18 cellular contexts compared by ENCODE assay signal in the genomic region with DNA sequence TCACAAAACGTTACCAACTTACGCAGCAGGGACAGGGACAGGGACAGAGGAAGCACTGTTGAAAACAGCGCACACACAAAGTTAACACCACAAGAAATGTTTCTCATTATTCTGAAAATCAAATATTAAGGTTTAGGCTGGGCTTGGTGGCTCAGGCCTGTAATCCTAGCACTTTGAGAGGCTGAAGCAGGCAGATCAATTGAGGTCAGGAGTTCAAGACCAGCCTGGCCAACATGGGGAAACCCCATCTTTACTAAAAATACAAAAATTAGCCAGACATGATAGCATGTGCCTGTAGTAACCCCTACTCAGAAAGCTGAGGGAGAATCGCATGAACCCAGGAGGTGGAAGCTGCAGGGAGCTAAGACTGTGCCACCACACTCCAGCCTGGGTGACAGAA. TPM values are rescaled to one million over a fixed set of nuclear protein-coding genes. Genes with fewer than 3 reads are reported as not detected.
DNase-seq lines count a peak whose midpoint lies in the region; ATAC-seq and TF ChIP-seq lines count a peak whose summit lies in the region.
"Had no signal": no experiment of that assay in that cellular context is flagged by ENCODE, and none has a peak within 500 bp of the region (broad histone marks: within the 10 kb centered on the region; RNA-seq: fewer than 3 reads in every experiment).

No MANE protein-coding gene starts in this region.

- H3K36me3 Mint-ChIP-seq in activated CD8-positive, alpha-beta memory T cell treated with anti-CD3 and anti-CD28 coated beads, Interleukin-2, amount 10 ng/mL, durations not matched to agents 7 days and 5 days, result peaks cover 14% of the 10 kb centered on the region
- peaks cover 82% of the 10 kb centered on the region for H3K36me3 Mint-ChIP-seq in effector memory CD8-positive, alpha-beta T cell (ENCODE audit: insufficient read depth)
- H3K36me3 Mint-ChIP-seq in mesothelial cell of epicardium, result no peaks in the 10 kb centered on the region

- WGBS in thymus, result 92% methylated on average over 4 of the region's 4 CpGs

- peak overlapping the region; percentile 81 for H3K27ac Mint-ChIP-seq in activated CD8-positive, alpha-beta memory T cell treated with anti-CD3 and anti-CD28 coated beads, Interleukin-2, amount 10 ng/mL, durations not matched to agents 7 days and 5 days
- peak overlapping the region; percentile 94 to 97 for H3K27ac Mint-ChIP-seq in effector memory CD8-positive, alpha-beta T cell
- H3K27ac Mint-ChIP-seq in mesothelial cell of epicardium, result no peak overlapping the region
- H3K27ac Mint-ChIP-seq: HFFc6 had no signal

- H3K27ac ChIP-seq in thymus (ENCODE audit: low read depth), result peak overlapping the region; percentile 31
- H3K27ac ChIP-seq: A549, parathyroid adenoma had no signal

- no peak overlapping the region for H3K4me3 ChIP-seq in thymus (ENCODE audit: low read length)
- H3K4me3 ChIP-seq in BE2C (ENCODE audit: low read depth, low read length), result no peak overlapping the region
- H3K4me3 ChIP-seq: A549, mucosa of descending colon, smooth muscle cell had no signal

- peaks cover 55% of the 10 kb centered on the region for H3K4me1 Mint-ChIP-seq in activated CD8-positive, alpha-beta memory T cell treated with anti-CD3 and anti-CD28 coated beads, Interleukin-2, amount 10 ng/mL, durations not matched to agents 7 days and 5 days
- peaks cover 40 to 44% of the 10 kb centered on the region in 2 donors for H3K4me1 Mint-ChIP-seq in effector memory CD8-positive, alpha-beta T cell (ENCODE audit: low read depth in 2 of 2)
- H3K4me1 Mint-ChIP-seq in mesothelial cell of epicardium, result peaks cover 38% of the 10 kb centered on the region

- no peak for DNase-seq in activated CD8-positive, alpha-beta memory T cell treated with anti-CD3 and anti-CD28 coated beads, Interleukin-2, amount 10 ng/mL, durations not matched to agents 7 days and 5 days
- no peak for DNase-seq in activated CD8-positive, alpha-beta memory T cell treated with anti-CD3 and anti-CD28 coated beads for 24 hours
- peak; percentile 16 for DNase-seq in T-helper 22 cell (ENCODE audit: low read depth)
- DNase-seq in effector memory CD8-positive, alpha-beta T cell, result no peak
- no peak for DNase-seq in mesothelial cell of epicardium (ENCODE audit: low spot score in 2 of 2, unreplicated experiment in 2 of 2)
- no peak for DNase-seq in BE2C
- DNase-seq in NCI-H1092 (lab: John Stamatoyannopoulos, UW), result no peak
- DNase-seq: activated CD8-positive, alpha-beta memory T cell treated with anti-CD3 and anti-CD28 coated beads, Interleukin-2, amount 50 U/mL, for 4 hours; COR-L47; cortex of kidney; glutamatergic neuron; HFFc6; NCI-H1436 treated with DMSO at 0.1 percent for 48 hours had no signal

- H3K9me3 ChIP-seq in thymus (ENCODE audit: control insufficient read depth) (no peaks in the 10 kb centered on the region), BE2C (no peaks in the 10 kb centered on the region)
- H3K9me3 ChIP-seq: A549, mucosa of descending colon had no signal

- TF ChIP-seq CTCF in mesothelial cell of epicardium (IDR thresholded peaks at IDR 0.05; ENCODE audit: unreplicated experiment) (no peak), BE2C (IDR thresholded peaks at IDR 0.05; ENCODE audit: low read depth, low read length) (no peak)

- H3K27me3 ChIP-seq in thymus (ENCODE audit: control insufficient read depth, insufficient read depth) (no peaks in the 10 kb centered on the region), BE2C (no peaks in the 10 kb centered on the region)

- H3K27me3 Mint-ChIP-seq in activated CD8-positive, alpha-beta memory T cell treated with anti-CD3 and anti-CD28 coated beads, Interleukin-2, amount 10 ng/mL, durations not matched to agents 7 days and 5 days, result no peaks in the 10 kb centered on the region
- H3K27me3 Mint-ChIP-seq in effector memory CD8-positive, alpha-beta T cell, result no peaks in the 10 kb centered on the region
- no peaks in the 10 kb centered on the region for H3K27me3 Mint-ChIP-seq in mesothelial cell of epicardium (ENCODE audit: low read depth)

- no peaks in the 10 kb centered on the region for H3K36me3 ChIP-seq in thymus (ENCODE audit: control insufficient read depth, insufficient read depth)
- H3K36me3 ChIP-seq in BE2C, result no peaks in the 10 kb centered on the region; the same call in 1 of the 2 replicates

- H3K4me1 ChIP-seq in thymus (ENCODE audit: control insufficient read depth, insufficient read depth, low read length) (peaks cover 17% of the 10 kb centered on the region), BE2C (peaks cover 2% of the 10 kb centered on the region; the same call in 1 of the 2 replicates)

- H3K9me3 Mint-ChIP-seq in activated CD8-positive, alpha-beta memory T cell treated with anti-CD3 and anti-CD28 coated beads, Interleukin-2, amount 10 ng/mL, durations not matched to agents 7 days and 5 days (ENCODE audit: low read depth), result no peaks in the 10 kb centered on the region
- no peaks in the 10 kb centered on the region for H3K9me3 Mint-ChIP-seq in effector memory CD8-positive, alpha-beta T cell
- H3K9me3 Mint-ChIP-seq in mesothelial cell of epicardium, result no peaks in the 10 kb centered on the region
- H3K9me3 Mint-ChIP-seq: HFFc6 had no signal

- CTCF ChIA-PET in activated CD8-positive, alpha-beta memory T cell treated with anti-CD3 and anti-CD28 coated beads, Interleukin-2, amount 10 ng/mL, durations not matched to agents 7 days and 5 days (lab: Charles Lee), result interaction anchor here (0.6 to 1.9 kb wide), 2 partner anchors 29 to 49 kb away, joined by 3 to 7 read pairs; no protein-coding TSS in a partner anchor

- no peak overlapping the region for H3K4me3 Mint-ChIP-seq in activated CD8-positive, alpha-beta memory T cell treated with anti-CD3 and anti-CD28 coated beads, Interleukin-2, amount 10 ng/mL, durations not matched to agents 7 days and 5 days
- H3K4me3 Mint-ChIP-seq in effector memory CD8-positive, alpha-beta T cell, result peak overlapping the region; percentile 87 to 93
- H3K4me3 Mint-ChIP-seq in mesothelial cell of epicardium, result no peak overlapping the region
- H3K4me3 Mint-ChIP-seq: HFFc6 had no signal

- ATAC-seq in activated CD8-positive, alpha-beta memory T cell treated with anti-CD3 and anti-CD28 coated beads, Interleukin-2, amount 10 ng/mL, durations not matched to agents 7 days and 5 days, result no peak
- peak; percentile 4 for ATAC-seq in effector memory CD8-positive, alpha-beta T cell (replicated peaks)
- ATAC-seq: A549, mucosa of descending colon had no signal

RNA-seq across cellular contexts. Expression of a gene that starts 4.2 kb away (rescaled TPM):
- total RNA-seq in activated CD8-positive, alpha-beta memory T cell treated with anti-CD3 and anti-CD28 coated beads, Interleukin-2, amount 10 ng/mL, durations not matched to agents 7 days and 5 days, result 100 to 1,000 TPM; 151 to 156 TPM
- 91.7 TPM for polyA plus RNA-seq in thymus
- total RNA-seq in mesothelial cell of epicardium, result 40.3 to 44.3 TPM (median 42.8 TPM) in 3 replicates
- polyA plus RNA-seq in BE2C (2012; ENCODE audit: insufficient read depth, insufficient read length, low read depth), result 51.1 TPM

Comparison
In these comparisons a context has a peak if more than half of its experiments do, and no peak if none do; other contexts are left out.
1. H3K4me3 Mint-ChIP-seq: peak in effector memory CD8-positive, alpha-beta T cell (2 of 2); none in activated CD8-positive, alpha-beta memory T cell treated with anti-CD3 and anti-CD28 coated beads, Interleukin-2, amount 10 ng/mL, durations not matched to agents 7 days and 5 days (single experiment) and mesothelial cell of epicardium (single experiment).